ENCODE assay signal across 9 cellular contexts in genomic region chr1:27600500-27601175, GRCh38. TPM values are rescaled to one million over a fixed set of nuclear protein-coding genes. Genes with fewer than 3 reads are reported as not detected.
DNase-seq lines count a peak whose midpoint lies in the region; ATAC-seq and TF ChIP-seq lines count a peak whose summit lies in the region.
"Had no signal": no experiment of that assay in that cellular context is flagged by ENCODE, and none has a peak within 500 bp of the region (broad histone marks: within the 10 kb centered on the region; RNA-seq: fewer than 3 reads in every experiment).

No MANE protein-coding gene starts in this region.

- H3K9me3 Mint-ChIP-seq in dendritic cell treated with granulocyte-macrophage colony-stimulating factor and Interleukin-4, amounts not matched to agents 40 ng/mL and 50 ng/mL, for 4 days, result no peaks in the 10 kb centered on the region

- TF ChIP-seq CTCF in psoas muscle (IDR thresholded peaks at IDR 0.05), result no peak

- H3K27ac ChIP-seq in psoas muscle, result peak overlapping the region; percentile 99

- peak overlapping the region; percentile 1 for H3K27ac Mint-ChIP-seq in dendritic cell treated with granulocyte-macrophage colony-stimulating factor and Interleukin-4, amounts not matched to agents 40 ng/mL and 50 ng/mL, for 4 days

- peaks cover 15% of the 10 kb centered on the region for H3K27me3 Mint-ChIP-seq in dendritic cell treated with granulocyte-macrophage colony-stimulating factor and Interleukin-4, amounts not matched to agents 40 ng/mL and 50 ng/mL, for 4 days

- peaks cover 10% of the 10 kb centered on the region for H3K36me3 Mint-ChIP-seq in dendritic cell treated with granulocyte-macrophage colony-stimulating factor and Interleukin-4, amounts not matched to agents 40 ng/mL and 50 ng/mL, for 4 days (ENCODE audit: low read depth)

- H3K4me3 Mint-ChIP-seq in dendritic cell treated with granulocyte-macrophage colony-stimulating factor and Interleukin-4, amounts not matched to agents 40 ng/mL and 50 ng/mL, for 4 days, result no peak overlapping the region

- H3K4me3 ChIP-seq in psoas muscle, result peak overlapping the region; percentile 99

- no peaks in the 10 kb centered on the region for H3K9me3 ChIP-seq in psoas muscle

- peak; percentile 40 for DNase-seq in EH (ENCODE audit: low read depth)
- peak; percentile 73 for DNase-seq in NCI-H2171 (lab: John Stamatoyannopoulos, UW)
- DNase-seq in psoas muscle, result no peak
- DNase-seq in NCI-H345 (lab: John Stamatoyannopoulos, UW), result no peak
- no peak for DNase-seq in A172 (ENCODE audit: low spot score)
- DNase-seq in stimulated activated CD4-positive, alpha-beta T cell treated with anti-CD3 and anti-CD28 coated beads, Interleukin-1b, Interleukin-23, amount 100 ng/mL, for 48 hours, result no peak

- peaks cover 55% of the 10 kb centered on the region for H3K4me1 ChIP-seq in psoas muscle

- peaks cover 35% of the 10 kb centered on the region for H3K4me1 Mint-ChIP-seq in dendritic cell treated with granulocyte-macrophage colony-stimulating factor and Interleukin-4, amounts not matched to agents 40 ng/mL and 50 ng/mL, for 4 days (ENCODE audit: low read depth)

- ATAC-seq in psoas muscle (no peak), HG02840 (IDR thresholded peaks at IDR 0.05; ENCODE audit: low FRiP score, unreplicated experiment) (no peak)

- 30 to 43% (median 36%) methylated on average over 3 of the region's 3 CpGs for WGBS in psoas muscle, 3 donors

- intact Hi-C loops in dendritic cell treated with granulocyte-macrophage colony-stimulating factor and Interleukin-4, amounts not matched to agents 40 ng/mL and 50 ng/mL, for 4 days (cut with micrococcal nuclease), result no loop called here
- intact Hi-C loops in psoas muscle (cut with DNase I), result loop anchor here (2.0 to 5.0 kb wide), 2 partner anchors 32 to 43 kb away; no protein-coding TSS in a partner anchor

- no peaks in the 10 kb centered on the region for H3K36me3 ChIP-seq in psoas muscle (ENCODE audit: insufficient read depth in 1 of 2, low read depth in 1 of 2)

- H3K27me3 ChIP-seq in psoas muscle (ENCODE audit: insufficient read depth in 3 of 3, low read length in 2 of 3), result no peaks in the 10 kb centered on the region

RNA-seq across cellular contexts. Expression of gene AHDC1, which starts 3.3 kb away (rescaled TPM):
- total RNA-seq in psoas muscle, result 10 to 100 TPM; 35.9 to 65.2 (median 59.0) TPM
- 10 to 100 TPM in 1 of 3 donors, 1 to 10 TPM in 2; 6.4 to 19.8 (median 9.7) TPM for polyA plus RNA-seq in psoas muscle
- total RNA-seq in A172 (2014; rRNA removed; shearing (Covaris generic)), result 3.4 and 7.6 TPM in 2 replicates

RNA-seq across cellular contexts. Expression of gene FGR, which starts 34.3 kb away (rescaled TPM):
- total RNA-seq in psoas muscle, result 1 to 10 TPM; 1.3 to 3.5 (median 3.1) TPM
- 1 to 10 TPM; 1.7 to 3.8 (median 2.0) TPM for polyA plus RNA-seq in psoas muscle
- total RNA-seq in A172 (2014; rRNA removed; shearing (Covaris generic)), result not detected in 2 replicates
- total RNA-seq: epithelial cell of proximal tubule had no signal

Comparison
In these comparisons a context has a peak if more than half of its experiments do, and no peak if none do; other contexts are left out.
1. DNase-seq: peak in EH (single experiment) and NCI-H2171 (single experiment); none in psoas muscle (0 of 2), NCI-H345 (single experiment), A172 (single experiment) and stimulated activated CD4-positive, alpha-beta T cell treated with anti-CD3 and anti-CD28 coated beads, Interleukin-1b, Interleukin-23, amount 100 ng/mL, for 48 hours (single experiment).